9 cellular contexts compared by ENCODE assay signal in genomic region chr9:89442981-89443817, GRCh38. TPM values are rescaled to one million over a fixed set of nuclear protein-coding genes. Genes with fewer than 3 reads are reported as not detected.
DNase-seq lines count a peak whose midpoint lies in the region; ATAC-seq, FAIRE-seq and TF ChIP-seq lines count a peak whose summit lies in the region.
"Had no signal": no experiment of that assay in that cellular context is flagged by ENCODE, and none has a peak within 500 bp of the region (broad histone marks: within the 10 kb centered on the region; RNA-seq: fewer than 3 reads in every experiment).

No MANE protein-coding gene starts in this region.

- no peak for TF ChIP-seq CTCF in GM12878 (IDR thresholded peaks at IDR 0.05 in 2 of 3, conservative IDR thresholded peaks at IDR 0.05 in 1 of 3; ENCODE audit: control insufficient read depth in 2 of 3, extremely low read depth in 1 of 3, insufficient read depth in 1 of 3, low read depth in 3 of 3, low read length in 3 of 3)
- TF ChIP-seq CTCF in suprapubic skin (IDR thresholded peaks at IDR 0.05), result no peak

- peak overlapping the region; percentile 99 for H3K27ac Mint-ChIP-seq in activated T-cell treated with anti-CD3 and anti-CD28 coated beads, Interleukin-2, amount 50 U/mL, for 24 hours

- H3K27ac ChIP-seq in GM12878 (ENCODE audit: control insufficient read depth, insufficient read depth) (peak overlapping the region; percentile 63), suprapubic skin (peak overlapping the region; percentile 22)
- H3K27ac ChIP-seq: KMS-11 had no signal

- CTCF ChIA-PET in GM12878 (lab: Yijun Ruan, JAX), result interaction anchor here (2.2 to 4.6 kb wide), 2 partner anchors 13 to 121 kb away, joined by 6 to 29 read pairs; no protein-coding TSS in a partner anchor

- H3K9ac ChIP-seq in GM12878 (ENCODE audit: control insufficient read depth, insufficient read depth, low read length), result peak overlapping the region; percentile 30; the same call in 1 of the 2 replicates
- H3K9ac ChIP-seq: KMS-11 had no signal

- H3K36me3 ChIP-seq in GM12878 (ENCODE audit: control insufficient read depth in 2 of 2, insufficient read depth in 2 of 2, low read length in 1 of 2), result peaks cover 7 to 20% of the 10 kb centered on the region in 2 experiments; a peak in 3 of 4 replicates
- no peaks in the 10 kb centered on the region for H3K36me3 ChIP-seq in suprapubic skin

- SMC1A ChIA-PET in GM12878 (lab: Charles Lee; ENCODE audit: uncharacterized antibody, unreplicated experiment), result interaction anchor here (0.8 to 3.8 kb wide), 4 partner anchors 9 to 106 kb away, joined by 3 to 32 read pairs (median 4); no protein-coding TSS in a partner anchor

- H4K20me1 ChIP-seq in GM12878 (ENCODE audit: control insufficient read depth, insufficient read depth), result no peaks in the 10 kb centered on the region

- BruUV-seq in GM12878 (replicated peaks; lab: Mats Ljungman, UMichigan), result no TSS peak

- H3K4me3 Mint-ChIP-seq in activated T-cell treated with anti-CD3 and anti-CD28 coated beads, Interleukin-2, amount 50 U/mL, for 24 hours, result peak overlapping the region; percentile 42

- H3K27me3 ChIP-seq in GM12878 (replicated peaks in 1 of 2; ENCODE audit: control insufficient read depth in 2 of 2, insufficient read depth in 2 of 2, low read length in 1 of 2) (no peaks in the 10 kb centered on the region), suprapubic skin (no peaks in the 10 kb centered on the region)

- in situ Hi-C loops in GM12878 (cut with MboI), result no loop called here

- H3K9me3 ChIP-seq in GM12878 (replicated peaks; ENCODE audit: control insufficient read depth, insufficient read depth, low read length), result no peaks in the 10 kb centered on the region
- H3K9me3 ChIP-seq in suprapubic skin, result no peaks in the 10 kb centered on the region

- no peak for DNase-seq in activated T-cell treated with anti-CD3 and anti-CD28 coated beads, Interleukin-2, amount 50 U/mL, for 24 hours
- no peak for DNase-seq in activated T-cell treated with anti-CD3 and anti-CD28 coated beads, Interleukin-2, amount 50 U/mL, for 48 hours
- DNase-seq in GM12878 (ENCODE audit: low read depth, low spot score), result no peak
- DNase-seq in suprapubic skin (ENCODE audit: low spot score in 2 of 2), result no peak
- no peak for DNase-seq in inferior parietal cortex (ENCODE audit: extremely low spot score)
- no peak for DNase-seq in NCI-H345 treated with DMSO at 0.1 percent for 48 hours (lab: John Stamatoyannopoulos, UW; ENCODE audit: unreplicated experiment)

- H2AFZ ChIP-seq in GM12878 (ENCODE audit: control insufficient read depth, low read depth, low read length), result no peak overlapping the region

- TF ChIP-seq EP300 in GM12878 (IDR thresholded peaks at IDR 0.05; ENCODE audit: borderline replicate concordance in 1 of 2, control insufficient read depth in 1 of 2, low read depth in 2 of 2, low read length in 2 of 2), result no peak
- TF ChIP-seq EP300 in suprapubic skin (IDR thresholded peaks at IDR 0.05), result no peak

- TF ChIP-seq RAD21 in GM12878 (IDR thresholded peaks at IDR 0.05; ENCODE audit: insufficient read depth, low read depth, low read length), result no peak

- peak overlapping the region; percentile 76 for H3K4me2 ChIP-seq in GM12878 (ENCODE audit: control insufficient read depth, insufficient read depth)

- TF ChIP-seq POLR2A in GM12878 (IDR thresholded peaks at IDR 0.05; ENCODE audit: low read depth, low read length), result no peak; the same call in 1 of the 2 replicates
- no peak for TF ChIP-seq POLR2A in suprapubic skin (IDR thresholded peaks at IDR 0.05)

- H3K4me3 ChIP-seq in GM12878 (peak overlapping the region; percentile 3; the same call in 1 of the 2 replicates), suprapubic skin (no peak overlapping the region)

- FAIRE-seq in GM12878 (lab: Jason Lieb, UNC), result no peak

- peaks cover 46% of the 10 kb centered on the region for H3K79me2 ChIP-seq in GM12878 (ENCODE audit: control insufficient read depth, insufficient read depth, low read length)

- peaks cover 93% of the 10 kb centered on the region for H3K4me1 Mint-ChIP-seq in activated T-cell treated with anti-CD3 and anti-CD28 coated beads, Interleukin-2, amount 50 U/mL, for 24 hours (ENCODE audit: low read depth)

- no peaks in the 10 kb centered on the region for H3K27me3 Mint-ChIP-seq in activated T-cell treated with anti-CD3 and anti-CD28 coated beads, Interleukin-2, amount 50 U/mL, for 24 hours

- POLR2A ChIA-PET in GM12878 (lab: Charles Lee), result interaction anchor here (1.2 kb wide), 1 partner anchor 13 kb away, joined by 4 read pairs; no protein-coding TSS in a partner anchor

- no peaks in the 10 kb centered on the region for H3K9me3 Mint-ChIP-seq in activated T-cell treated with anti-CD3 and anti-CD28 coated beads, Interleukin-2, amount 50 U/mL, for 24 hours

- RAD21 ChIA-PET in GM12878 (lab: Charles Lee; ENCODE audit: unreplicated experiment), result interaction anchor here (1.0 to 2.3 kb wide), 8 partner anchors 11 to 105 kb away, joined by 3 to 12 read pairs (median 4); no protein-coding TSS in a partner anchor

- intact Hi-C loops in GM12878 (cut with micrococcal nuclease; ENCODE audit: unreplicated experiment), result no loop called here

- H3K4me1 ChIP-seq in GM12878 (ENCODE audit: control insufficient read depth, insufficient read depth, low read length) (peaks cover 51% of the 10 kb centered on the region), suprapubic skin (peaks cover 35% of the 10 kb centered on the region)

- peaks cover 94% of the 10 kb centered on the region for H3K36me3 Mint-ChIP-seq in activated T-cell treated with anti-CD3 and anti-CD28 coated beads, Interleukin-2, amount 50 U/mL, for 24 hours (ENCODE audit: low read depth)

- ATAC-seq in HG03196 (IDR thresholded peaks at IDR 0.05; ENCODE audit: unreplicated experiment) (peak; percentile 59), GM12878 (peak; percentile 77), HG03280 (IDR thresholded peaks at IDR 0.05; ENCODE audit: unreplicated experiment) (no peak)

- 53% methylated on average over 22 of the region's 22 CpGs for WGBS in GM12878 (ENCODE audit: insufficient coverage, insufficient replicate concordance, low lambda C conversion rate, missing lambda C conversion rate)
- no CpG with 5 or more reads among the region's 22 CpGs for WGBS in suprapubic skin

TF ChIP-seq in GM12878, 131 proteins besides CTCF, POLR2A, EP300 and RAD21 (continues in another document):
- TF ChIP-seq SMAD5 (IDR thresholded peaks at IDR 0.05; ENCODE audit: low read depth), result no peak
- TF ChIP-seq EGR1 (IDR thresholded peaks at IDR 0.05; ENCODE audit: borderline replicate concordance in 1 of 2, low read depth in 2 of 2, low read length in 2 of 2), result no peak
- TF ChIP-seq IKZF2 (IDR thresholded peaks at IDR 0.05), result no peak
- TF ChIP-seq ZZZ3 (IDR thresholded peaks at IDR 0.05; ENCODE audit: control insufficient read depth, insufficient read length, low read depth), result no peak
- no peak for TF ChIP-seq NR2C2 (IDR thresholded peaks at IDR 0.05; ENCODE audit: borderline replicate concordance, control insufficient read depth, insufficient read length, low read depth)
- no peak for TF ChIP-seq IRF5 (IDR thresholded peaks at IDR 0.05; ENCODE audit: borderline replicate concordance)
- no peak for TF ChIP-seq PKNOX1 (IDR thresholded peaks at IDR 0.05)
- no peak for TF ChIP-seq SPI1 (IDR thresholded peaks at IDR 0.05; ENCODE audit: borderline replicate concordance, insufficient read depth, low read depth, low read length)

RNA-seq across cellular contexts. Expression of gene SEMA4D, which starts 54.7 kb away (rescaled TPM):
- total RNA-seq in GM12878 (2013; cell fraction: nucleolus; rRNA removed), result 179 and 180 TPM in 2 replicates
- 42.2 and 49.8 TPM in 2 replicates for total RNA-seq in GM12878 (2014; rRNA removed)
- 34.9 and 40.6 TPM in 2 replicates for total RNA-seq in GM12878 (2014; rRNA removed; fragmentation: Illumina TruSeq; extraction: Trizol)
- total RNA-seq in GM12878 (2021), result 120 and 136 TPM in 2 replicates
- 38.6 TPM for polyA plus RNA-seq in GM12878 (2011; ENCODE audit: low read depth)
- 24.7 and 30.8 TPM in 2 replicates for polyA plus RNA-seq in GM12878 (2011; rRNA removed)
- polyA plus RNA-seq in GM12878 (2011; cell fraction: cytosol; rRNA removed), result 36.3 and 42.2 TPM in 2 replicates
- polyA plus RNA-seq in GM12878 (2011; cell fraction: nucleus; rRNA removed), result 273 and 286 TPM in 2 replicates
- polyA plus RNA-seq in GM12878 (2012), result 68.5 and 75.6 TPM in 2 replicates
- polyA plus RNA-seq in GM12878 (2014; fragmentation: Illumina TruSeq; extraction: Trizol), result 31.9 and 57.1 TPM in 2 replicates
- 10 to 100 TPM; 15.1 to 22.7 TPM for polyA plus RNA-seq in GM12878 (2014; fragmentation: Nextera tagmentation; extraction: Ambion mirVana)
- polyA plus RNA-seq in GM12878 (2014; rRNA removed), result 55.0 and 64.8 TPM in 2 replicates
- 10 to 100 TPM; 35.1 to 44.1 TPM for polyA plus RNA-seq in GM12878 (2016; fragmentation: Nextera tagmentation; extraction: Ambion mirVana)
- 35.0 and 57.4 TPM in 2 replicates for polyA minus RNA-seq in GM12878 (2011; rRNA and poly(A)+ RNA removed)
- 40.2 and 46.0 TPM in 2 replicates for polyA minus RNA-seq in GM12878 (2011; cell fraction: cytosol; rRNA and poly(A)+ RNA removed)
- 77.4 and 123 TPM in 2 replicates for polyA minus RNA-seq in GM12878 (2011; cell fraction: nucleus; rRNA and poly(A)+ RNA removed)
- 10 to 100 TPM; 37.3 to 50.1 (median 42.6) TPM for total RNA-seq in suprapubic skin
